Comparison of ENCODE assay signal across 17 cellular contexts in genomic region chr6:156859686-156860085, GRCh38.
"Had no signal": no experiment of that assay in that cellular context is flagged by ENCODE, and none has a peak within 500 bp of the region (broad histone marks: within the 10 kb centered on the region; RNA-seq: fewer than 3 reads in every experiment).

No MANE protein-coding gene starts in this region.

- H3K36me3 Mint-ChIP-seq: natural killer cell treated with Interleukin-12 subunit alpha and Interleukin-12 subunit beta and Interleukin-15 and Interleukin-18, amount 100 ng/mL, for 72 hours had no signal

- H3K36me3 ChIP-seq: sigmoid colon, upper lobe of left lung had no signal

- H3K4me3 ChIP-seq: sigmoid colon, upper lobe of left lung had no signal

- H3K27me3 ChIP-seq: sigmoid colon, upper lobe of left lung had no signal

- H3K27me3 Mint-ChIP-seq: natural killer cell treated with Interleukin-12 subunit alpha and Interleukin-12 subunit beta and Interleukin-15 and Interleukin-18, amount 100 ng/mL, for 72 hours; progenitor cell of endocrine pancreas had no signal

- H3K4me3 Mint-ChIP-seq: activated naive CD4-positive, alpha-beta T cell treated with anti-CD3 and anti-CD28 coated beads for 36 hours; activated T-cell treated with anti-CD3 and anti-CD28 coated beads, Interleukin-2, amount 50 U/mL, for 4 hours; natural killer cell treated with Interleukin-12 subunit alpha and Interleukin-12 subunit beta and Interleukin-15 and Interleukin-18, amount 100 ng/mL, for 72 hours had no signal

- H3K27ac ChIP-seq: sigmoid colon, upper lobe of left lung had no signal

- H3K9me3 ChIP-seq: sigmoid colon, upper lobe of left lung had no signal

- H3K27ac Mint-ChIP-seq: activated naive CD4-positive, alpha-beta T cell treated with anti-CD3 and anti-CD28 coated beads for 36 hours; natural killer cell treated with Interleukin-12 subunit alpha and Interleukin-12 subunit beta and Interleukin-15 and Interleukin-18, amount 100 ng/mL, for 72 hours; progenitor cell of endocrine pancreas had no signal

- H3K9me3 Mint-ChIP-seq: activated naive CD4-positive, alpha-beta T cell treated with anti-CD3 and anti-CD28 coated beads for 36 hours; activated T-cell treated with anti-CD3 and anti-CD28 coated beads, Interleukin-2, amount 50 U/mL, for 4 hours; natural killer cell treated with Interleukin-12 subunit alpha and Interleukin-12 subunit beta and Interleukin-15 and Interleukin-18, amount 100 ng/mL, for 72 hours had no signal

- DNase-seq: activated CD8-positive, alpha-beta memory T cell treated with anti-CD3 and anti-CD28 coated beads for 24 hours; activated CD8-positive, alpha-beta memory T cell treated with anti-CD3 and anti-CD28 coated beads, Interleukin-2, amount 50 U/mL, for 4 hours; activated effector memory CD4-positive, alpha-beta T cell treated with Interleukin-2 at 50 U/mL for 16 hours; activated naive CD4-positive, alpha-beta T cell treated with anti-CD3 and anti-CD28 coated beads for 36 hours; activated T-cell treated with anti-CD3 and anti-CD28 coated beads, Interleukin-2, amount 50 U/mL, for 4 hours; central memory CD4-positive, alpha-beta T cell; cortex of kidney; foreskin fibroblast; midbrain; retina; sigmoid colon; stimulated activated CD4-positive, alpha-beta T cell treated with anti-CD3 and anti-CD28 coated beads, Interleukin-4, amount 100 ng/mL, for 1 hour; stimulated activated naive CD4-positive, alpha-beta T cell treated with Interleukin-2 at 50 U/mL for 16 hours; T-helper 2 cell had no signal
